ENCODE assay signal across 8 cellular contexts in genomic region chr5:78509884-78510769, GRCh38.
A peak's percentile ranks its signal among the peaks of the same experiment; 100 is the strongest.
DNase-seq lines count a peak whose midpoint lies in the region; ATAC-seq and TF ChIP-seq lines count a peak whose summit lies in the region.

No MANE protein-coding gene starts in this region.

- DNase-seq in LHCN-M2 (ENCODE audit: low read depth) (peak; percentile 64), fibroblast of mammary gland (ENCODE audit: low read depth) (no peak), ureter (ENCODE audit: low spot score) (peak; percentile 73), DMS153 (lab: John Stamatoyannopoulos, UW) (no peak)
- DNase-seq in activated T-cell treated with anti-CD3 and anti-CD28 coated beads, Interleukin-2, amount 50 U/mL, for 4 hours, result peak; percentile 6

- no peaks in the 10 kb centered on the region for H3K9me3 Mint-ChIP-seq in activated T-cell treated with anti-CD3 and anti-CD28 coated beads, Interleukin-2, amount 50 U/mL, for 4 hours
- no peaks in the 10 kb centered on the region for H3K9me3 Mint-ChIP-seq in nephron

- H3K9ac ChIP-seq in ES-I3 (ENCODE audit: low read depth, low read length), result peak overlapping the region; percentile 55; the same call in 1 of the 2 replicates

- no peaks in the 10 kb centered on the region for H3K36me3 ChIP-seq in ES-I3 (ENCODE audit: insufficient read depth, low read length)

- H3K27me3 Mint-ChIP-seq in activated T-cell treated with anti-CD3 and anti-CD28 coated beads, Interleukin-2, amount 50 U/mL, for 4 hours (ENCODE audit: low read depth), result peaks cover 47% of the 10 kb centered on the region
- no peaks in the 10 kb centered on the region for H3K27me3 Mint-ChIP-seq in nephron (ENCODE audit: low read depth)

- peaks cover 18% of the 10 kb centered on the region for H3K4me1 ChIP-seq in ES-I3 (ENCODE audit: insufficient read depth, low read length)

- TF ChIP-seq CTCF in fibroblast of mammary gland (conservative IDR thresholded peaks at IDR 0.05; ENCODE audit: control insufficient read depth, insufficient read depth, low read depth, low read length) (peak; percentile 20), nephron (IDR thresholded peaks at IDR 0.05; ENCODE audit: unreplicated experiment in 3 of 3) (no peak)

- peak overlapping the region; percentile 73 for H3K4me3 Mint-ChIP-seq in activated T-cell treated with anti-CD3 and anti-CD28 coated beads, Interleukin-2, amount 50 U/mL, for 4 hours
- H3K4me3 Mint-ChIP-seq in nephron, result peak overlapping the region; percentile 59 to 79 (median 73)

- peak; percentile 80 for ATAC-seq in GM21576 (IDR thresholded peaks at IDR 0.05; ENCODE audit: unreplicated experiment)
- ATAC-seq in activated T-cell treated with anti-CD3 and anti-CD28 coated beads, Interleukin-2, amount 50 U/mL, for 4 hours, result peak; percentile 76 to 83

- peak overlapping the region; percentile 81 to 93 (median 91) for H3K27ac Mint-ChIP-seq in nephron

- H3K4me1 Mint-ChIP-seq in activated T-cell treated with anti-CD3 and anti-CD28 coated beads, Interleukin-2, amount 50 U/mL, for 4 hours (ENCODE audit: low read depth), result peaks cover 14% of the 10 kb centered on the region
- peaks cover 90% of the 10 kb centered on the region for H3K4me1 Mint-ChIP-seq in nephron

- H3K4me3 ChIP-seq in fibroblast of mammary gland (ENCODE audit: control insufficient read depth, low read depth, low read length), result peak overlapping the region; percentile 30

- H3K36me3 Mint-ChIP-seq in activated T-cell treated with anti-CD3 and anti-CD28 coated beads, Interleukin-2, amount 50 U/mL, for 4 hours (ENCODE audit: insufficient read depth), result no peaks in the 10 kb centered on the region
- peaks cover 46% of the 10 kb centered on the region for H3K36me3 Mint-ChIP-seq in nephron (ENCODE audit: low read depth)

- H3K9me3 ChIP-seq in ES-I3 (ENCODE audit: control insufficient read depth, insufficient read depth, low read length), result no peaks in the 10 kb centered on the region

Comparison
In these comparisons a context has a peak if more than half of its experiments do, and no peak if none do; other contexts are left out.
1. DNase-seq: peak in LHCN-M2 (single experiment), activated T-cell treated with anti-CD3 and anti-CD28 coated beads, Interleukin-2, amount 50 U/mL, for 4 hours (single experiment) and ureter (single experiment); none in fibroblast of mammary gland (single experiment) and DMS153 (single experiment).